Comparison of ENCODE assay signal across 20 cellular contexts in the genomic region with DNA sequence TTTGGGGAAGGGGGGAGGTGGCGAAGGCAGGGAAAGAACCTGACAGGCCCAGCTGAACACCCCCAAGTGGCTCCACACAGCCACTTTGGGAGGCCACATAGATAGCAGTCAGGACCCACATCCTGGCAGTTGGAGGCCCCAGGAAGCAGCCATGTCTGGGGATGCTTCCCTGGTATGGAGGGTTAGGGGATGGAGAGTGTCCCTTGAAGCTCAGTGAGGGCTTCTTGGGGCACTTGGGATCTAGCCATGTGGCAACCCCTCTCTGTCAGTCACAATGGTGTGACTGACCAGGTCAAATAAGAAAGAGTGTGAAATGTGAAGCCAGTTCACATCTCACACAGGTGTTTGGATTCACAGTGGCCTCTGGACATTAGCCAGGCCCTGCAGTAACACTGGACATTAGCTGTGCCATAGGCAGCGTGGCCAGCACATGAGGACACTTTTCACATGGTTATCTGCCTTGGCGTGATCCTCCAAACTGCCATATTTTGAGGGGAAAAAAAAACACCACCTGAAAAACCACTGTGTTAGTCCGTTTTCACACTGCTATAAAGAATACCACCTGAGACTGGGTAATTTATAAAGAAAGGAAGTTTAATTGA. TPM values are rescaled to one million over a fixed set of nuclear protein-coding genes. Genes with fewer than 3 reads are reported as not detected.
DNase-seq lines count a peak whose midpoint lies in the region; ATAC-seq and TF ChIP-seq lines count a peak whose summit lies in the region.
"Had no signal": no experiment of that assay in that cellular context is flagged by ENCODE, and none has a peak within 500 bp of the region (broad histone marks: within the 10 kb centered on the region; RNA-seq: fewer than 3 reads in every experiment).

No MANE protein-coding gene starts in this region.

- no peak overlapping the region for H3K4me3 Mint-ChIP-seq in natural killer cell treated with Interleukin-12 subunit alpha and Interleukin-12 subunit beta and Interleukin-15 and Interleukin-18, amount 100 ng/mL, for 72 hours
- H3K4me3 Mint-ChIP-seq: activated T-helper 1 cell treated with anti-CD3 and anti-CD28 coated beads, Interleukin-12 subunit alpha, Interleukin-12 subunit beta, Interleukin-2, Interleukin-4 antibody, amounts not matched to agents 30 ng/mL and 10 ng/mL and 1 ng/mL, durations not matched to agents 14 hours and 24 hours and 36 hours; endodermal cell; naive thymus-derived CD4-positive, alpha-beta T cell; T-helper 2 cell treated with Interferon-gamma antibody and Interleukin-4, amounts not matched to agents 5 μg/mL and 100 μg/mL, for 36 hours had no signal

- H3K27me3 ChIP-seq in HL-60 (ENCODE audit: insufficient read depth, poor library complexity, severe bottlenecking) (no peaks in the 10 kb centered on the region), mammary epithelial cell (ENCODE audit: insufficient read depth, low read length) (no peaks in the 10 kb centered on the region), mesenchymal stem cell (ENCODE audit: control insufficient read depth in 1 of 2, insufficient read depth in 1 of 2, low read length in 2 of 2) (no peaks in the 10 kb centered on the region), subcutaneous abdominal adipose tissue (ENCODE audit: control insufficient read depth in 5 of 5, insufficient read depth in 4 of 5, low read length in 5 of 5) (no peaks in the 10 kb centered on the region)
- H3K27me3 ChIP-seq: SJSA1 had no signal

- no peak overlapping the region for H3K14ac ChIP-seq in mesenchymal stem cell (ENCODE audit: low read length in 2 of 2)

- H3K36me3 Mint-ChIP-seq in natural killer cell treated with Interleukin-12 subunit alpha and Interleukin-12 subunit beta and Interleukin-15 and Interleukin-18, amount 100 ng/mL, for 72 hours, result no peaks in the 10 kb centered on the region
- H3K36me3 Mint-ChIP-seq: naive thymus-derived CD4-positive, alpha-beta T cell had no signal

- no peaks in the 10 kb centered on the region for H3K9me3 ChIP-seq in mammary epithelial cell (replicated peaks; ENCODE audit: insufficient read depth, low read length)
- H3K9me3 ChIP-seq in mesenchymal stem cell (ENCODE audit: control insufficient read depth, low read length), result no peaks in the 10 kb centered on the region
- H3K9me3 ChIP-seq in subcutaneous abdominal adipose tissue (ENCODE audit: control insufficient read depth in 5 of 5, low read length in 5 of 5), result no peaks in the 10 kb centered on the region
- H3K9me3 ChIP-seq: prostate gland, SJSA1 had no signal

- no peak overlapping the region for H2BK120ac ChIP-seq in mesenchymal stem cell (ENCODE audit: low read depth, low read length)

- H3K27ac Mint-ChIP-seq in natural killer cell treated with Interleukin-12 subunit alpha and Interleukin-12 subunit beta and Interleukin-15 and Interleukin-18, amount 100 ng/mL, for 72 hours, result no peak overlapping the region
- H3K27ac Mint-ChIP-seq: activated T-helper 1 cell treated with anti-CD3 and anti-CD28 coated beads, Interleukin-12 subunit alpha, Interleukin-12 subunit beta, Interleukin-2, Interleukin-4 antibody, amounts not matched to agents 30 ng/mL and 10 ng/mL and 1 ng/mL, durations not matched to agents 14 hours and 24 hours and 36 hours; endodermal cell; naive thymus-derived CD4-positive, alpha-beta T cell; T-helper 2 cell treated with Interferon-gamma antibody and Interleukin-4, amounts not matched to agents 5 μg/mL and 100 μg/mL, for 36 hours had no signal

- H3K27ac ChIP-seq in HL-60 (replicated peaks), result 0 out of 2 replicates have a peak overlapping the region, but pooled peaks have one; percentile 7
- H3K27ac ChIP-seq in mammary epithelial cell (ENCODE audit: insufficient read depth, low read depth, low read length), result no peak overlapping the region
- H3K27ac ChIP-seq in mesenchymal stem cell (ENCODE audit: low read length, poor library complexity, severe bottlenecking), result no peak overlapping the region
- H3K27ac ChIP-seq in subcutaneous abdominal adipose tissue (ENCODE audit: low read depth, low read length), result peak overlapping the region; percentile 41
- H3K27ac ChIP-seq: prostate gland, SJSA1 had no signal

- no peak overlapping the region for H2BK15ac ChIP-seq in mesenchymal stem cell (ENCODE audit: low read depth, poor library complexity, severe bottlenecking)

- no peaks in the 10 kb centered on the region for H4K20me1 ChIP-seq in mammary epithelial cell (ENCODE audit: insufficient read depth, low read length)

- BruUV-seq in mammary epithelial cell (replicated peaks; lab: Mats Ljungman, UMichigan), result no TSS peak

- peak overlapping the region; percentile 23 to 54 for H3K18ac ChIP-seq in mesenchymal stem cell (ENCODE audit: low read depth in 1 of 2, low read length in 2 of 2)

- peaks cover 8 to 13% of the 10 kb centered on the region in 2 donors for H3K4me1 Mint-ChIP-seq in natural killer cell treated with Interleukin-12 subunit alpha and Interleukin-12 subunit beta and Interleukin-15 and Interleukin-18, amount 100 ng/mL, for 72 hours (ENCODE audit: low read depth in 2 of 2)

- no peak for ATAC-seq in natural killer cell treated with Interleukin-12 subunit alpha and Interleukin-12 subunit beta and Interleukin-15 and Interleukin-18, amount 100 ng/mL, for 72 hours
- ATAC-seq: GM12878; left lobe of liver; naive thymus-derived CD4-positive, alpha-beta T cell; stimulated activated naive CD8-positive, alpha-beta T cell treated with anti-CD3 and anti-CD28 coated beads, Interleukin-15, Interleukin-2, amounts not matched to agents 100 U/mL and 50 U/mL, for 24 hours had no signal

- no peaks in the 10 kb centered on the region for H3K79me1 ChIP-seq in mesenchymal stem cell (replicated peaks; ENCODE audit: low read length, poor library complexity, severe bottlenecking)

- no peak for TF ChIP-seq POLR2A in lower leg skin (IDR thresholded peaks at IDR 0.05)

- peak overlapping the region; percentile 16 for H4K8ac ChIP-seq in mesenchymal stem cell (ENCODE audit: low read length)

- H2AK5ac ChIP-seq in mesenchymal stem cell (ENCODE audit: low read length, severe bottlenecking), result no peak overlapping the region

- peak overlapping the region in 1 of 2 experiments; percentile 33 for H3K4ac ChIP-seq in mesenchymal stem cell (ENCODE audit: low read depth in 1 of 2, low read length in 2 of 2)

- H3K4me3 ChIP-seq in HL-60 (replicated peaks; ENCODE audit: insufficient read depth, low read length) (no peak overlapping the region), mammary epithelial cell (replicated peaks in 1 of 3; ENCODE audit: insufficient read depth in 1 of 3, low read depth in 2 of 3, low read length in 3 of 3) (no peak overlapping the region), mesenchymal stem cell (ENCODE audit: insufficient read depth in 1 of 2, low read depth in 1 of 2, low read length in 2 of 2) (no peak overlapping the region), subcutaneous abdominal adipose tissue (ENCODE audit: low read depth in 1 of 5, low read length in 5 of 5) (no peak overlapping the region), lower leg skin (ENCODE audit: low read depth, poor library complexity, severe bottlenecking) (no peak overlapping the region)
- H3K4me3 ChIP-seq: GM12878, prostate gland, SJSA1 had no signal

- dilution Hi-C loops in mammary epithelial cell (cut with HindIII; ENCODE audit: low sequenced_read_pairs), result no loop called here

- no peak overlapping the region for H2BK5ac ChIP-seq in mesenchymal stem cell (ENCODE audit: low read depth, low read length, poor library complexity, severe bottlenecking)

- CTCF ChIA-PET in mammary epithelial cell (lab: Charles Lee; ENCODE audit: low non-redundant PET), result no interaction called here

- peak overlapping the region in 1 of 2 experiments; percentile 57 for H2BK12ac ChIP-seq in mesenchymal stem cell (ENCODE audit: low read length in 2 of 2)

- intact Hi-C loops in mammary epithelial cell (cut with micrococcal nuclease), result no loop called here
- intact Hi-C loops in lower leg skin (cut with DNase I; ENCODE audit: low total_unique reads), result loop anchor here (5.0 kb wide), 1 partner anchor 51 kb away; no protein-coding TSS in a partner anchor

- TF ChIP-seq CTCF in HL-60 (IDR thresholded peaks at IDR 0.05; ENCODE audit: insufficient read depth, low read length), result no peak
- TF ChIP-seq CTCF in mammary epithelial cell (conservative IDR thresholded peaks at IDR 0.05 in 1 of 2, IDR thresholded peaks at IDR 0.05 in 1 of 2; ENCODE audit: extremely low read depth in 1 of 2, insufficient read depth in 1 of 2, low read depth in 1 of 2, low read length in 2 of 2), result no peak
- TF ChIP-seq CTCF in lower leg skin (IDR thresholded peaks at IDR 0.05), result no peak

- H2AFZ ChIP-seq in mammary epithelial cell (ENCODE audit: low read depth, low read length) (peak overlapping the region; percentile 0), mesenchymal stem cell (ENCODE audit: low read depth, low read length) (no peak overlapping the region)

- H4K91ac ChIP-seq in mesenchymal stem cell (ENCODE audit: low read length), result peak overlapping the region; percentile 14

- H3K27me3 Mint-ChIP-seq in natural killer cell treated with Interleukin-12 subunit alpha and Interleukin-12 subunit beta and Interleukin-15 and Interleukin-18, amount 100 ng/mL, for 72 hours, result peaks cover 5 to 8% of the 10 kb centered on the region in 2 donors

- H3K36me3 ChIP-seq in mammary epithelial cell (ENCODE audit: insufficient read depth, low read length) (no peaks in the 10 kb centered on the region), mesenchymal stem cell (ENCODE audit: control insufficient read depth in 1 of 2, insufficient read depth in 2 of 2, low read depth in 1 of 2, low read length in 2 of 2) (peaks cover 13 to 29% of the 10 kb centered on the region in 2 experiments), subcutaneous abdominal adipose tissue (ENCODE audit: control insufficient read depth in 5 of 5, insufficient read depth in 5 of 5, low read length in 5 of 5) (peaks cover 0 to 33% (median 24%) of the 10 kb centered on the region in 5 donors)
- H3K36me3 ChIP-seq: prostate gland had no signal

- H3K9me3 Mint-ChIP-seq in natural killer cell treated with Interleukin-12 subunit alpha and Interleukin-12 subunit beta and Interleukin-15 and Interleukin-18, amount 100 ng/mL, for 72 hours, result no peaks in the 10 kb centered on the region
- H3K9me3 Mint-ChIP-seq: activated T-helper 1 cell treated with anti-CD3 and anti-CD28 coated beads, Interleukin-12 subunit alpha, Interleukin-12 subunit beta, Interleukin-2, Interleukin-4 antibody, amounts not matched to agents 30 ng/mL and 10 ng/mL and 1 ng/mL, durations not matched to agents 14 hours and 24 hours and 36 hours; endodermal cell; naive thymus-derived CD4-positive, alpha-beta T cell; T-helper 2 cell treated with Interferon-gamma antibody and Interleukin-4, amounts not matched to agents 5 μg/mL and 100 μg/mL, for 36 hours had no signal

- in situ Hi-C loops in mammary epithelial cell (cut with MboI; ENCODE audit: low sequenced_read_pairs in 2 of 2), result loop anchor here in 1 of 2 donors (10.0 kb wide), 1 partner anchor 118 kb away; no protein-coding TSS in a partner anchor

- no peak overlapping the region for H3K23ac ChIP-seq in mesenchymal stem cell (ENCODE audit: low read length in 2 of 2)

- H3K79me2 ChIP-seq in mammary epithelial cell (ENCODE audit: insufficient read depth, low read length), result no peaks in the 10 kb centered on the region

- H3K4me1 ChIP-seq in mammary epithelial cell (ENCODE audit: insufficient read depth, low read length) (peaks cover 9% of the 10 kb centered on the region), mesenchymal stem cell (ENCODE audit: control insufficient read depth, insufficient read depth, low read depth, low read length) (peaks cover 13% of the 10 kb centered on the region), subcutaneous abdominal adipose tissue (ENCODE audit: control insufficient read depth in 5 of 5, insufficient read depth in 5 of 5, low read length in 5 of 5) (peaks cover 4 to 25% (median 19%) of the 10 kb centered on the region in 5 donors)

- H3K4me2 ChIP-seq in mammary epithelial cell (ENCODE audit: insufficient read depth, low read depth, low read length) (no peak overlapping the region), mesenchymal stem cell (ENCODE audit: low read length, poor library complexity, severe bottlenecking) (no peak overlapping the region)

- WGBS in mammary epithelial cell (ENCODE audit: low coverage, missing lambda C conversion rate), result 71% methylated on average over 4 of the region's 4 CpGs
- WGBS in mesenchymal stem cell, result 92% methylated on average over 2 of the region's 4 CpGs
- 69 to 71% methylated on average over 4 of the region's 4 CpGs for WGBS in lower leg skin, 2 donors

- DNase-seq in HL-60 (ENCODE audit: low read depth in 1 of 2, low spot score in 1 of 2) (no peak), mammary epithelial cell (no peak), mesenchymal stem cell (peak; percentile 62), lower leg skin (ENCODE audit: low spot score in 2 of 2) (no peak), DMS153 treated with DMSO at 0.1 percent for 48 hours (lab: John Stamatoyannopoulos, UW; ENCODE audit: unreplicated experiment) (no peak)
- no peak for DNase-seq in natural killer cell treated with Interleukin-12 subunit alpha and Interleukin-12 subunit beta and Interleukin-15 and Interleukin-18, amount 100 ng/mL, for 72 hours (ENCODE audit: low spot score)
- DNase-seq: activated CD8-positive, alpha-beta memory T cell treated with anti-CD3 and anti-CD28 coated beads for 24 hours; AML-193; endodermal cell; naive thymus-derived CD4-positive, alpha-beta T cell; NCI-H2029 treated with DMSO at 0.1 percent for 48 hours; NCI-H524; stimulated activated naive CD8-positive, alpha-beta T cell treated with anti-CD3 and anti-CD28 coated beads, Interleukin-15, Interleukin-2, amounts not matched to agents 100 U/mL and 50 U/mL, for 24 hours had no signal

- H3K9ac ChIP-seq in mammary epithelial cell (ENCODE audit: insufficient read depth, low read length) (no peak overlapping the region), mesenchymal stem cell (ENCODE audit: low read length) (no peak overlapping the region), subcutaneous abdominal adipose tissue (ENCODE audit: low read length in 5 of 5) (no peak overlapping the region)

RNA-seq across cellular contexts. Expression of a gene that starts 53.9 kb away (rescaled TPM):
- total RNA-seq in mammary epithelial cell (under 1 TPM in 1 of 2 donors, not detected in 1; 0.50 TPM), lower leg skin (not detected)
- polyA plus RNA-seq in mammary epithelial cell, result not detected
- not detected for polyA minus RNA-seq in mammary epithelial cell
- 6.6 TPM for polyA plus RNA-seq in mesenchymal stem cell (2013, experiment 1 of 2)
- 6.3 TPM for polyA plus RNA-seq in mesenchymal stem cell (2013, experiment 2 of 2)
- not detected for total RNA-seq in natural killer cell treated with Interleukin-12 subunit alpha and Interleukin-12 subunit beta and Interleukin-15 and Interleukin-18, amount 100 ng/mL, for 72 hours
- total RNA-seq: activated T-helper 1 cell treated with anti-CD3 and anti-CD28 coated beads, Interleukin-12 subunit alpha, Interleukin-12 subunit beta, Interleukin-2, Interleukin-4 antibody, amounts not matched to agents 30 ng/mL and 10 ng/mL and 1 ng/mL, durations not matched to agents 14 hours and 24 hours and 36 hours; endodermal cell; GM12878; left lobe of liver; naive thymus-derived CD4-positive, alpha-beta T cell had no signal
- polyA plus RNA-seq: GM12878; naive thymus-derived CD4-positive, alpha-beta T cell had no signal

Comparison
In these comparisons a context has a peak if more than half of its experiments do, and no peak if none do; other contexts are left out.
1. H3K27ac ChIP-seq: peak in HL-60 (single experiment) and subcutaneous abdominal adipose tissue (single experiment); none in mammary epithelial cell (single experiment) and mesenchymal stem cell (single experiment).